In genomic region chr11:64571410-64572091, GRCh38 we compare ENCODE assay signal across 17 cellular contexts. TPM values are rescaled to one million over a fixed set of nuclear protein-coding genes. Genes with fewer than 3 reads are reported as not detected.
A peak's percentile ranks its signal among the peaks of the same experiment; 100 is the strongest.
DNase-seq lines count a peak whose midpoint lies in the region; ATAC-seq, FAIRE-seq and TF ChIP-seq lines count a peak whose summit lies in the region.
"Had no signal": no experiment of that assay in that cellular context is flagged by ENCODE, and none has a peak within 500 bp of the region (broad histone marks: within the 10 kb centered on the region; RNA-seq: fewer than 3 reads in every experiment).

No MANE protein-coding gene starts in this region.

- ATAC-seq in lower lobe of right lung, result no peak
- no peak for ATAC-seq in natural killer cell
- ATAC-seq in HG03469 (IDR thresholded peaks at IDR 0.05; ENCODE audit: unreplicated experiment), result no peak

- H3K9me3 Mint-ChIP-seq in natural killer cell, result no peaks in the 10 kb centered on the region

- H3K9ac ChIP-seq in colonic mucosa (ENCODE audit: low read depth in 2 of 2, low read length in 2 of 2), result no peak overlapping the region
- H3K9ac ChIP-seq: BLaER1 treated with 17β-estradiol and CSF1 and Interleukin-3, amounts not matched to agents 10 nM and 100 nM had no signal

- intact Hi-C loops in colonic mucosa (cut with DNase I), result no loop called here
- intact Hi-C loops in lower lobe of right lung (cut with DNase I), result no loop called here
- intact Hi-C loops in natural killer cell (cut with micrococcal nuclease), result no loop called here

- peaks cover 0 to 3% of the 10 kb centered on the region in 2 donors for H3K4me1 Mint-ChIP-seq in natural killer cell

- H3K9me3 ChIP-seq in colonic mucosa (no peaks in the 10 kb centered on the region), lower lobe of right lung (no peaks in the 10 kb centered on the region)
- H3K9me3 ChIP-seq: BLaER1 treated with 17β-estradiol and CSF1 and Interleukin-3, amounts not matched to agents 10 nM and 100 nM; SJCRH30 had no signal

- no peak overlapping the region for H3K4me3 Mint-ChIP-seq in natural killer cell
- H3K4me3 Mint-ChIP-seq: activated naive CD8-positive, alpha-beta T cell had no signal

- H3K27ac Mint-ChIP-seq in natural killer cell, result no peak overlapping the region
- H3K27ac Mint-ChIP-seq: activated naive CD8-positive, alpha-beta T cell had no signal

- no peaks in the 10 kb centered on the region for H3K4me1 ChIP-seq in colonic mucosa
- no peaks in the 10 kb centered on the region for H3K4me1 ChIP-seq in lower lobe of right lung

- no peak for TF ChIP-seq CTCF in colonic mucosa (IDR thresholded peaks at IDR 0.05)
- TF ChIP-seq CTCF in lower lobe of right lung (IDR thresholded peaks at IDR 0.05), result no peak
- TF ChIP-seq CTCF in natural killer cell (IDR thresholded peaks at IDR 0.05), result no peak

- DNase-seq in EH (ENCODE audit: low read depth) (peak; percentile 6), M059J (ENCODE audit: low read depth) (peak; percentile 13), colonic mucosa (peak; percentile 54), lower lobe of right lung (peak; percentile 32), natural killer cell (no peak), H54 (ENCODE audit: insufficient read length, low spot score) (no peak), retina (no peak)
- DNase-seq: cerebellar nuclear complex, EL, erythroblast, GOT3, NCI-H1092 treated with DMSO at 0.1 percent for 48 hours, SJCRH30 had no signal

- no peak overlapping the region for H3K4me3 ChIP-seq in colonic mucosa
- no peak overlapping the region for H3K4me3 ChIP-seq in lower lobe of right lung
- H3K4me3 ChIP-seq: BLaER1 treated with 17β-estradiol and CSF1 and Interleukin-3, amounts not matched to agents 10 nM and 100 nM; SJCRH30 had no signal

- H3K36me3 Mint-ChIP-seq in natural killer cell, result no peaks in the 10 kb centered on the region
- H3K36me3 Mint-ChIP-seq: activated naive CD8-positive, alpha-beta T cell had no signal

- no peaks in the 10 kb centered on the region for H3K27me3 ChIP-seq in colonic mucosa
- H3K27me3 ChIP-seq in lower lobe of right lung (ENCODE audit: low read depth), result peaks cover 4% of the 10 kb centered on the region
- H3K27me3 ChIP-seq: BLaER1 treated with 17β-estradiol and CSF1 and Interleukin-3, amounts not matched to agents 10 nM and 100 nM; SJCRH30 had no signal

- H3K27me3 Mint-ChIP-seq in natural killer cell (ENCODE audit: low read depth in 2 of 2), result peaks cover 6 to 15% of the 10 kb centered on the region in 2 donors
- H3K27me3 Mint-ChIP-seq: activated naive CD8-positive, alpha-beta T cell had no signal

- H3K27ac ChIP-seq in colonic mucosa (no peak overlapping the region), lower lobe of right lung (no peak overlapping the region)
- H3K27ac ChIP-seq: BLaER1 treated with 17β-estradiol and CSF1 and Interleukin-3, amounts not matched to agents 10 nM and 100 nM; SJCRH30 had no signal

- TF ChIP-seq POLR2A in H54 (IDR thresholded peaks at IDR 0.05; ENCODE audit: low read depth, low read length), result no peak

- FAIRE-seq in H54 (lab: Jason Lieb, UNC), result no peak

- H3K36me3 ChIP-seq in colonic mucosa (no peaks in the 10 kb centered on the region), lower lobe of right lung (no peaks in the 10 kb centered on the region)
- H3K36me3 ChIP-seq: BLaER1 treated with 17β-estradiol and CSF1 and Interleukin-3, amounts not matched to agents 10 nM and 100 nM; SJCRH30 had no signal

RNA-seq across cellular contexts. Expression of gene SLC22A11, which starts 15.8 kb away (rescaled TPM):
- total RNA-seq in M059J (2014; rRNA removed; shearing (Covaris generic)), result not detected in 2 replicates
- total RNA-seq in colonic mucosa (not detected), lower lobe of right lung (not detected), natural killer cell (not detected)
- total RNA-seq: renal cortical epithelial cell, SJCRH30 had no signal

RNA-seq across cellular contexts. Expression of gene SLC22A12, which starts 19.5 kb away (rescaled TPM):
- not detected in 2 replicates for total RNA-seq in M059J (2014; rRNA removed; shearing (Covaris generic))
- total RNA-seq in colonic mucosa (not detected), lower lobe of right lung (not detected), natural killer cell (not detected)
- total RNA-seq: renal cortical epithelial cell, SJCRH30 had no signal

Comparison
In these comparisons a context has a peak if more than half of its experiments do, and no peak if none do; other contexts are left out.
1. DNase-seq: peak in EH (single experiment), M059J (single experiment), colonic mucosa (single experiment) and lower lobe of right lung (single experiment); none in natural killer cell (single experiment), H54 (single experiment) and retina (single experiment).